10 cellular contexts compared by ENCODE assay signal in the genomic region with DNA sequence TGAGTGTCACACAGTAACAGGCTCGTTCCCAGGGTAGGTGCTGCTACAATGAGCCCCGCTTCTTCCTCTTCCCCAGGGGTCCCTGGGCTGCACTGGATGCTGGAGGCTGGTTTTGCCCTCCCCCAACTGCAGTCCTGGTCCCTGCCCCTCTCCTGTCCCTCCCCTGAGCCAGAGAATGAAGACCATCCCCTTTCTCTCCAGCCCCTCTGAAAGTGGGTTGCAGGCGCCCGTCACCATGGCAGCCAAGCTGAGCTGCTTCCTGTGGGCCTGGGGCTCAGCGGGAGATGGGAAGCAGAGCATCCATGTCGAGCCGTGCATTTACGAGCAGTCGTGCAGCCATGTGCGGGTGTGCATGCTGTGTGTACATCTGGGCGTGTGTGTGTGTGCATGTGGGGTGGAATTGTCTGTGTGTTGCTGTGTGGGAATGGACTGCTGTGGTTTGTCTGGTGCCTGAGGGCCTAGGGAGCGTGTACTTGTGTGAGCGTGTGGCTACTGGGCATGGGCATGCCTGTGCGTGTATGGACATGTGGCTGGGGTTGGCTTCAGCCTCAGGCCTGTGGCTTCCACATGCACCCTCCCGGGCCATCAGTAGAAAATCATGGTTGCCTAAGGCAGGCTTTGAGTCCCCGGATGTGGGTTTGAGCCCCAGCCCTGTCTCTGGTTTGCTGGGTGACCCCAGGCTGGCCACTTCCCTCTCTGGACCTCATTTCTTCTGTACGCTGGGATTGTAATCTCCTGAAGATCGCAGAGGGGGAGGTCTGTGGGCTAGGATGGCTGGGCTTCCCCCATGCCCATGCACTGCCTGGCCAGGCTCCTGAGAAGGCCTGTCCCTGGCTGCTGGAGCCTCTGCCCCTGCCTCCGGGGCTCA. TPM values are rescaled to one million over a fixed set of nuclear protein-coding genes. Genes with fewer than 3 reads are reported as not detected.
DNase-seq lines count a peak whose midpoint lies in the region; ATAC-seq lines count a peak whose summit lies in the region.
"Had no signal": no experiment of that assay in that cellular context is flagged by ENCODE, and none has a peak within 500 bp of the region (broad histone marks: within the 10 kb centered on the region; RNA-seq: fewer than 3 reads in every experiment).

No MANE protein-coding gene starts in this region.

- DNase-seq in NCI-H2171 treated with DMSO at 0.1 percent for 48 hours (lab: John Stamatoyannopoulos, UW) (peak; percentile 42), NCI-H2171 (lab: John Stamatoyannopoulos, UW) (no peak), NCI-H69 (lab: John Stamatoyannopoulos, UW) (peak; percentile 49), sciatic nerve (ENCODE audit: low spot score) (no peak), NCI-H524 treated with DMSO at 0.1 percent for 48 hours (lab: John Stamatoyannopoulos, UW) (no peak)
- no peak for DNase-seq in effector CD4-positive, alpha-beta T cell
- DNase-seq: cortex of kidney, KG1 had no signal

- intact Hi-C loops in sciatic nerve (cut with DNase I): no loop called here

- peak; percentile 74 for ATAC-seq in esophagus mucosa
- peak; percentile 5 for ATAC-seq in sciatic nerve
- ATAC-seq in GM19324 (IDR thresholded peaks at IDR 0.05; ENCODE audit: low FRiP score, unreplicated experiment): no peak

RNA-seq across cellular contexts. Expression of gene SRC, which starts 48.8 kb away (rescaled TPM):
- total RNA-seq in esophagus mucosa: 30.5 TPM
- 23.7 TPM for total RNA-seq in sciatic nerve

Comparison
In these comparisons a context has a peak if more than half of its experiments do, and no peak if none do; other contexts are left out.
1. DNase-seq: peak in NCI-H2171 treated with DMSO at 0.1 percent for 48 hours (single experiment) and NCI-H69 (single experiment); none in NCI-H2171 (single experiment), sciatic nerve (single experiment), NCI-H524 treated with DMSO at 0.1 percent for 48 hours (single experiment) and effector CD4-positive, alpha-beta T cell (single experiment).